In genomic region chr2:225400060-225400511, GRCh38 we compare ENCODE assay signal across 9 cellular contexts. TPM values are rescaled to one million over a fixed set of nuclear protein-coding genes. Genes with fewer than 3 reads are reported as not detected.
DNase-seq lines count a peak whose midpoint lies in the region; ATAC-seq and FAIRE-seq lines count a peak whose summit lies in the region.
"Had no signal": no experiment of that assay in that cellular context is flagged by ENCODE, and none has a peak within 500 bp of the region (broad histone marks: within the 10 kb centered on the region; RNA-seq: fewer than 3 reads in every experiment).

No MANE protein-coding gene starts in this region.

- FAIRE-seq in GM19239 (lab: Jason Lieb, UNC): no peak
- FAIRE-seq: keratinocyte had no signal

- peak; percentile 30 for DNase-seq in H4 (ENCODE audit: low spot score)
- DNase-seq in NCI-H1694 treated with DMSO at 0.1 percent for 48 hours (lab: John Stamatoyannopoulos, UW): peak; percentile 84
- peak; percentile 65 for DNase-seq in amniotic epithelial cell (ENCODE audit: low read depth)
- peak; percentile 72 for DNase-seq in iris pigment epithelial cell (ENCODE audit: low read depth)
- no peak for DNase-seq in stimulated activated CD4-positive, alpha-beta T cell treated with anti-CD3 and anti-CD28 coated beads, Interleukin-4, amount 100 ng/mL, for 4 hours
- no peak for DNase-seq in DMS114 treated with DMSO at 0.1 percent for 48 hours (lab: John Stamatoyannopoulos, UW; ENCODE audit: unreplicated experiment)
- DNase-seq in GM19239 (ENCODE audit: insufficient read length, low spot score): no peak

- no peak for ATAC-seq in HG03175 (IDR thresholded peaks at IDR 0.05; ENCODE audit: unreplicated experiment)

RNA-seq across cellular contexts. Expression of gene NYAP2, which starts 0.6 kb away (rescaled TPM):
- total RNA-seq in H4 (2014; rRNA removed; shearing (Covaris generic)): 0.53 and 0.95 TPM in 2 replicates

Comparison
In these comparisons a context has a peak if more than half of its experiments do, and no peak if none do; other contexts are left out.
1. DNase-seq: peak in H4 (single experiment), NCI-H1694 treated with DMSO at 0.1 percent for 48 hours (single experiment), amniotic epithelial cell (single experiment) and iris pigment epithelial cell (single experiment); none in stimulated activated CD4-positive, alpha-beta T cell treated with anti-CD3 and anti-CD28 coated beads, Interleukin-4, amount 100 ng/mL, for 4 hours (0 of 2), DMS114 treated with DMSO at 0.1 percent for 48 hours (single experiment) and GM19239 (single experiment).